8 cellular contexts compared by ENCODE assay signal in genomic region chr12:6735448-6736191, GRCh38. TPM values are rescaled to one million over a fixed set of nuclear protein-coding genes. Genes with fewer than 3 reads are reported as not detected.
A peak's percentile ranks its signal among the peaks of the same experiment; 100 is the strongest.
DNase-seq lines count a peak whose midpoint lies in the region; ATAC-seq, FAIRE-seq and TF ChIP-seq lines count a peak whose summit lies in the region.

No MANE protein-coding gene starts in this region.

- ATAC-seq in HG02571 (IDR thresholded peaks at IDR 0.05; ENCODE audit: unreplicated experiment), result no peak

- intact Hi-C loops in left ventricle myocardium inferior (cut with micrococcal nuclease), result no loop called here

- H3K9me3 ChIP-seq in left ventricle myocardium inferior (replicated peaks), result no peaks in the 10 kb centered on the region

- no peak overlapping the region for H3K4me3 ChIP-seq in left ventricle myocardium inferior

- H3K27me3 ChIP-seq in left ventricle myocardium inferior (ENCODE audit: low read depth), result no peaks in the 10 kb centered on the region

- TF ChIP-seq CTCF in left ventricle myocardium inferior (IDR thresholded peaks at IDR 0.05; ENCODE audit: borderline replicate concordance), result peak; percentile 87

- DNase-seq in DMS114 treated with DMSO at 0.1 percent for 48 hours (lab: John Stamatoyannopoulos, UW; ENCODE audit: unreplicated experiment) (peak; percentile 43), HTR-8/SVneo (ENCODE audit: insufficient read length, low spot score) (peak; percentile 76), RKO (ENCODE audit: low spot score) (peak; percentile 69), amniotic stem cell (lab: John Stamatoyannopoulos, UW) (peak; percentile 36), left ventricle myocardium inferior (peak; percentile 73), renal cortical epithelial cell (ENCODE audit: low read depth) (peak; percentile 46), T-helper 9 cell (no peak)

- peaks cover 14% of the 10 kb centered on the region for H3K4me1 ChIP-seq in left ventricle myocardium inferior

- FAIRE-seq in HTR-8/SVneo (lab: Jason Lieb, UNC), result peak; percentile 91

- H3K27ac ChIP-seq in left ventricle myocardium inferior (replicated peaks), result peak overlapping the region; percentile 71

- H3K36me3 ChIP-seq in left ventricle myocardium inferior, result peaks cover 22% of the 10 kb centered on the region

RNA-seq across cellular contexts. Expression of gene COPS7A, which starts 11.8 kb away (rescaled TPM):
- total RNA-seq in left ventricle myocardium inferior (73.2 TPM), renal cortical epithelial cell (66.0 and 68.3 TPM in 2 replicates)

RNA-seq across cellular contexts. Expression of gene MLF2, which starts 17.3 kb away (rescaled TPM):
- 153 TPM for total RNA-seq in left ventricle myocardium inferior
- 168 and 222 TPM in 2 replicates for total RNA-seq in renal cortical epithelial cell

RNA-seq across cellular contexts. Expression of gene PTMS, which starts 30.5 kb away (rescaled TPM):
- total RNA-seq in left ventricle myocardium inferior (104 TPM), renal cortical epithelial cell (24.0 and 69.1 TPM in 2 replicates)

RNA-seq across cellular contexts. Expression of gene PIANP, which starts 35.0 kb away (rescaled TPM):
- total RNA-seq in left ventricle myocardium inferior (0.41 TPM), renal cortical epithelial cell (0.15 TPM in 1 of 2 replicates, not detected in the other)

RNA-seq across cellular contexts. Expression of gene LAG3, which starts 36.7 kb away (rescaled TPM):
- total RNA-seq in left ventricle myocardium inferior, result not detected
- not detected in 2 replicates for total RNA-seq in renal cortical epithelial cell
